Comparison of ENCODE assay signal across 9 cellular contexts in the genomic region with DNA sequence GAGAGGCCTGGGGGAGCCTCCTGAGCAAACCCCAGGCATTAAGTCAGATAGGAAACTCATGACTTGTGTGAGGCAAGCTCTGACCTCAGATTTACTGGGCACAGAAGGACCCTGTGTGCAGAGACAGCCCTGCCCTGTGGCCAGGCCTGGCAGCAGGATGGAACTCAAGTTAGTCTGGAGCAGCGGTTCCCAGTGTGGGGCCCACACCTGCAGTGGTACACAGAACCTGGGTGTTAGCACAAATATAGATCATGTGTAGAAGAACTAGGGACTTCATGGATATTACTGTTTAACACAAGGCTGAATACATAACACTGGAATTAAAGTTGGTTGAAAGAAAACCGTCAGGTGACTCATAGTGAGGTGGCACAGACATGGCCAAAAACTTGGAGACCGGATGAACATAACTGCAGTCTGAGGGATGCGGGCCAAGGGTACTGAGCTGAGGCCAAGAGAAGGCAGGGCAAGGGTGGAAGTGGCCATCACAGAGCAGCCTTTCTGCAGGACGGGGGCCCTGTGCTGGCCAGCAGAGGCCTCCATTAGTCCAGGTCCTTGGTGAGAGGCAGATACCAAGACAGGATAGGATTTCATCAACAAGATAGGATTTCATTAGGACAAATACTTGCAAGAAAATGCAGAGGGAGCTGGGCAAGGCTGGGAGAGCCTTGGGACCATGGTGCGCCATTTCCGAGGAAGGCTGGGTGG. TPM values are rescaled to one million over a fixed set of nuclear protein-coding genes. Genes with fewer than 3 reads are reported as not detected.
DNase-seq lines count a peak whose midpoint lies in the region; ATAC-seq and TF ChIP-seq lines count a peak whose summit lies in the region.
"Had no signal": no experiment of that assay in that cellular context is flagged by ENCODE, and none has a peak within 500 bp of the region (broad histone marks: within the 10 kb centered on the region; RNA-seq: fewer than 3 reads in every experiment).

No MANE protein-coding gene starts in this region.

- H3K9me3 ChIP-seq in right cardiac atrium (ENCODE audit: control insufficient read depth, low read length) = no peaks in the 10 kb centered on the region
- no peaks in the 10 kb centered on the region for H3K9me3 ChIP-seq in right atrium auricular region
- no peaks in the 10 kb centered on the region for H3K9me3 ChIP-seq in breast epithelium
- no peaks in the 10 kb centered on the region for H3K9me3 ChIP-seq in lower lobe of right lung

- H3K27ac ChIP-seq in right cardiac atrium (ENCODE audit: low read length) (no peak overlapping the region), right atrium auricular region (peak overlapping the region in 1 of 2 donors; percentile 41), breast epithelium (peak overlapping the region; percentile 73 to 80), lower lobe of right lung (no peak overlapping the region)

- H3K27me3 ChIP-seq in right cardiac atrium (ENCODE audit: control insufficient read depth, insufficient read depth) (no peaks in the 10 kb centered on the region), right atrium auricular region (no peaks in the 10 kb centered on the region), breast epithelium (no peaks in the 10 kb centered on the region), lower lobe of right lung (ENCODE audit: low read depth) (no peaks in the 10 kb centered on the region)

- DNase-seq in right cardiac atrium (peak in 1 of 3 donors; percentile 53), right atrium auricular region (ENCODE audit: low spot score) (no peak), breast epithelium (ENCODE audit: low spot score in 2 of 2) (peak in 1 of 2 donors; percentile 42), lower lobe of right lung (no peak), Ammon's horn (ENCODE audit: low spot score) (no peak), NCI-H1930 (lab: John Stamatoyannopoulos, UW) (no peak), inferior parietal cortex (ENCODE audit: extremely low spot score) (no peak)
- DNase-seq: NCI-H345 had no signal

- intact Hi-C loops in right cardiac atrium (cut with DNase I) = no loop called here
- intact Hi-C loops in breast epithelium (cut with DNase I; ENCODE audit: low total_unique reads) = no loop called here
- intact Hi-C loops in lower lobe of right lung (cut with DNase I) = no loop called here

- H3K36me3 ChIP-seq in right atrium auricular region (no peaks in the 10 kb centered on the region), breast epithelium (no peaks in the 10 kb centered on the region), lower lobe of right lung (peaks cover 21% of the 10 kb centered on the region)

- no peak for TF ChIP-seq POLR2A in breast epithelium (IDR thresholded peaks at IDR 0.05)

- H3K4me3 ChIP-seq in right cardiac atrium (ENCODE audit: low read length) (no peak overlapping the region), right atrium auricular region (no peak overlapping the region), breast epithelium (no peak overlapping the region), lower lobe of right lung (no peak overlapping the region)

- TF ChIP-seq CTCF in right atrium auricular region (IDR thresholded peaks at IDR 0.05) = no peak
- TF ChIP-seq CTCF in breast epithelium (IDR thresholded peaks at IDR 0.05) = no peak
- TF ChIP-seq CTCF in lower lobe of right lung (IDR thresholded peaks at IDR 0.05) = no peak

- ATAC-seq in right cardiac atrium (peak; percentile 55 to 67), lower lobe of right lung (peak; percentile 29 to 44), HG03378 (IDR thresholded peaks at IDR 0.05; ENCODE audit: unreplicated experiment) (no peak)

- H3K4me1 ChIP-seq in right cardiac atrium (ENCODE audit: control insufficient read depth, insufficient read depth, low read length) (no peaks in the 10 kb centered on the region), right atrium auricular region (no peaks in the 10 kb centered on the region), breast epithelium (peaks cover 0 to 9% of the 10 kb centered on the region in 2 donors), lower lobe of right lung (no peaks in the 10 kb centered on the region)

- 82% methylated on average over 7 of the region's 7 CpGs for WGBS in right cardiac atrium

RNA-seq across cellular contexts. Expression of gene IRAK2, which starts 40.9 kb away (rescaled TPM):
- total RNA-seq in right cardiac atrium = 1 to 10 TPM in 3 of 4 donors, under 1 TPM in 1; 0.71 to 1.5 (median 1.4) TPM
- polyA plus RNA-seq in right cardiac atrium = 0.63 TPM
- 1 to 10 TPM; 1.1 to 2.8 TPM for total RNA-seq in right atrium auricular region
- total RNA-seq in breast epithelium = 1 to 10 TPM; 3.4 to 7.2 (median 5.1) TPM
- total RNA-seq in lower lobe of right lung = 3.9 TPM

RNA-seq across cellular contexts. Expression of gene TATDN2, which starts 42.6 kb away (rescaled TPM):
- total RNA-seq in right cardiac atrium (10 to 100 TPM; 19.1 to 25.6 (median 21.9) TPM), right atrium auricular region (10 to 100 TPM in 1 of 2 donors, 1 to 10 TPM in 1; 9.8 to 14.3 TPM), breast epithelium (10 to 100 TPM; 14.6 to 19.3 (median 18.7) TPM), lower lobe of right lung (36.0 TPM)
- 13.6 TPM for polyA plus RNA-seq in right cardiac atrium

Comparison
In these comparisons a context has a peak if more than half of its experiments do, and no peak if none do; other contexts are left out.
1. H3K27ac ChIP-seq: peak in breast epithelium (2 of 2); none in right cardiac atrium (single experiment) and lower lobe of right lung (single experiment).